In genomic region chr1:234553241-234554156, GRCh38 we compare ENCODE assay signal across 11 cellular contexts. TPM values are rescaled to one million over a fixed set of nuclear protein-coding genes. Genes with fewer than 3 reads are reported as not detected.
DNase-seq lines count a peak whose midpoint lies in the region; ATAC-seq and TF ChIP-seq lines count a peak whose summit lies in the region.
"Had no signal": no experiment of that assay in that cellular context is flagged by ENCODE, and none has a peak within 500 bp of the region (broad histone marks: within the 10 kb centered on the region; RNA-seq: fewer than 3 reads in every experiment).

No MANE protein-coding gene starts in this region.

- H3K27ac ChIP-seq in temporal lobe (ENCODE audit: low read depth, low read length): peak overlapping the region; percentile 54
- H3K27ac ChIP-seq: upper lobe of right lung had no signal

- TF ChIP-seq CTCF in HFF-Myc (IDR thresholded peaks at IDR 0.05; ENCODE audit: low read depth, low read length, missing control alignments) (no peak), chondrocyte (IDR thresholded peaks at IDR 0.05) (no peak)

- H3K9me3 Mint-ChIP-seq in chondrocyte (ENCODE audit: low read depth): no peaks in the 10 kb centered on the region
- H3K9me3 Mint-ChIP-seq: WTC11 had no signal

- ATAC-seq in HG02642 (IDR thresholded peaks at IDR 0.05; ENCODE audit: poor library complexity, unreplicated experiment) (no peak), HG02610 (IDR thresholded peaks at IDR 0.05; ENCODE audit: unreplicated experiment) (no peak)
- ATAC-seq: upper lobe of right lung, WTC11 had no signal

- H3K27ac Mint-ChIP-seq in chondrocyte (ENCODE audit: unreplicated experiment): peak overlapping the region; percentile 46
- H3K27ac Mint-ChIP-seq: WTC11 had no signal

- H3K4me3 Mint-ChIP-seq in chondrocyte (ENCODE audit: unreplicated experiment): no peak overlapping the region
- H3K4me3 Mint-ChIP-seq: WTC11 had no signal

- DNase-seq in HFF-Myc (ENCODE audit: extremely low read depth, low read depth): peak; percentile 62
- no peak for DNase-seq in chondrocyte (ENCODE audit: low spot score)
- DNase-seq in kidney glomerular epithelial cell (lab: John Stamatoyannopoulos, UW): peak; percentile 60
- no peak for DNase-seq in T1000 (lab: John Stamatoyannopoulos, UW)
- no peak for DNase-seq in NOMO-1 (lab: John Stamatoyannopoulos, UW; ENCODE audit: unreplicated experiment in 2 of 2)
- DNase-seq: NCI-H526, upper lobe of right lung had no signal

- no peaks in the 10 kb centered on the region for H3K27me3 Mint-ChIP-seq in chondrocyte (ENCODE audit: low read depth)

- no peaks in the 10 kb centered on the region for H3K36me3 Mint-ChIP-seq in chondrocyte (ENCODE audit: low read depth)
- H3K36me3 Mint-ChIP-seq: WTC11 had no signal

- no peak overlapping the region for H3K4me3 ChIP-seq in HFF-Myc (replicated peaks; ENCODE audit: low read depth, low read length)
- H3K4me3 ChIP-seq: upper lobe of right lung had no signal

- H3K4me1 Mint-ChIP-seq in chondrocyte (ENCODE audit: low read depth): peaks cover 13% of the 10 kb centered on the region

RNA-seq across cellular contexts. Expression of gene IRF2BP2, which starts 56.5 kb away (rescaled TPM):
- 67.9 to 74.4 TPM (median 70.5 TPM) in 3 replicates for total RNA-seq in chondrocyte
- 85.6 TPM for total RNA-seq in temporal lobe

Comparison
In these comparisons a context has a peak if more than half of its experiments do, and no peak if none do; other contexts are left out.
1. DNase-seq: peak in HFF-Myc (single experiment) and kidney glomerular epithelial cell (single experiment); none in chondrocyte (single experiment), T1000 (single experiment) and NOMO-1 (0 of 2).